ENCODE assay signal across 12 cellular contexts in the genomic region with DNA sequence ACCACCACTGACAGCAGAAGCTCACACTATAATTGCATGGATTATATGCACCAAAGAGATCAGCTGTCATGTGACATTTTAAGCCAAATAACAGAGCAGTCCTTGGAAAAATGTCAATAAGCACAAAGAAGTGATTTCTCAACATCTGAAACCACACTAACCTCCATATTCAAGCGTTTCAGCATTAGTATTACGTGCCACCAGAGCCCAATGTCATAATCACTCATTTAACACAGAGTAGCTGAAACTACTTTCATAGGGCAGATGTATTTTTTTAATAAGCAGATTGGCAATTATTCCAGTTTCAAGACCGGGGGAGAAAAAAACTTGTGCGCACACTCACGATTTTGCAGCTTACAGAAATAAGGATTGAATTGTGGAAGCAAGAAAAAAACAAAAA.
DNase-seq lines count a peak whose midpoint lies in the region; ATAC-seq and TF ChIP-seq lines count a peak whose summit lies in the region.
"Had no signal": no experiment of that assay in that cellular context is flagged by ENCODE, and none has a peak within 500 bp of the region (broad histone marks: within the 10 kb centered on the region; RNA-seq: fewer than 3 reads in every experiment).

No MANE protein-coding gene starts in this region.

- no peaks in the 10 kb centered on the region for H3K27me3 ChIP-seq in DOHH2 (ENCODE audit: control insufficient read depth, low read length)
- no peaks in the 10 kb centered on the region for H3K27me3 ChIP-seq in neural cell (ENCODE audit: insufficient read depth, low read depth, low read length)
- H3K27me3 ChIP-seq: transverse colon had no signal

- H3K4me3 ChIP-seq in DOHH2 (ENCODE audit: low read length) (peak overlapping the region; percentile 38), coronary artery (no peak overlapping the region), neural cell (ENCODE audit: low read length) (peak overlapping the region; percentile 40)
- H3K4me3 ChIP-seq: transverse colon had no signal

- peak overlapping the region; percentile 49 for H3K9ac ChIP-seq in neural cell (ENCODE audit: low read length)

- no peaks in the 10 kb centered on the region for H3K36me3 ChIP-seq in DOHH2 (ENCODE audit: control insufficient read depth, low read length)
- H3K36me3 ChIP-seq in neural cell (ENCODE audit: insufficient read depth, low read length) = no peaks in the 10 kb centered on the region
- H3K36me3 ChIP-seq: transverse colon had no signal

- H3K4me1 ChIP-seq in DOHH2 (ENCODE audit: control insufficient read depth, low read length) = peaks cover 100% of the 10 kb centered on the region
- H3K4me1 ChIP-seq: transverse colon had no signal

- H3K27ac ChIP-seq in DOHH2 (ENCODE audit: low read depth, low read length) (peak overlapping the region; percentile 89), coronary artery (no peak overlapping the region), neural cell (ENCODE audit: low read length) (peak overlapping the region; percentile 89)

- no peaks in the 10 kb centered on the region for H3K9me2 ChIP-seq in DOHH2 (replicated peaks; ENCODE audit: control insufficient read depth, low read length)
- H3K9me2 ChIP-seq in neural cell (ENCODE audit: insufficient read depth, low read length) = no peaks in the 10 kb centered on the region

- no peak for TF ChIP-seq CTCF in DOHH2 (IDR thresholded peaks at IDR 0.05; ENCODE audit: low read depth, low read length, poor library complexity, severe bottlenecking)
- TF ChIP-seq CTCF in coronary artery (IDR thresholded peaks at IDR 0.05) = no peak
- no peak for TF ChIP-seq CTCF in neural cell (IDR thresholded peaks at IDR 0.05; ENCODE audit: poor library complexity, severe bottlenecking)

- H3K79me2 ChIP-seq in DOHH2 (ENCODE audit: control insufficient read depth, low read length) = peaks cover 79% of the 10 kb centered on the region
- no peaks in the 10 kb centered on the region for H3K79me2 ChIP-seq in neural cell (replicated peaks; ENCODE audit: insufficient read depth, low read length)

- no peak for TF ChIP-seq RAD21 in neural cell (conservative IDR thresholded peaks at IDR 0.05)

- no peak for TF ChIP-seq EP300 in neural cell (conservative IDR thresholded peaks at IDR 0.05; ENCODE audit: poor library complexity, severe bottlenecking)

- H3F3A ChIP-seq in DOHH2 (ENCODE audit: control insufficient read depth, insufficient read depth) (peaks cover 20% of the 10 kb centered on the region), neural cell (ENCODE audit: insufficient read depth, low read length, poor library complexity, severe bottlenecking) (no peaks in the 10 kb centered on the region)

- H3K4me2 ChIP-seq in DOHH2 (ENCODE audit: low read length) = peak overlapping the region; percentile 65
- H3K4me2 ChIP-seq in neural cell (ENCODE audit: low read length) = no peak overlapping the region

- no peak for ATAC-seq in GM21723 (IDR thresholded peaks at IDR 0.05; ENCODE audit: unreplicated experiment)

- DNase-seq in NOMO-1 treated with DMSO at 0.1 percent for 48 hours (lab: John Stamatoyannopoulos, UW; ENCODE audit: unreplicated experiment) (peak; percentile 93), coronary artery (ENCODE audit: low spot score) (peak; percentile 9), GM19238 (ENCODE audit: insufficient read length, low spot score) (no peak), DMS153 (lab: John Stamatoyannopoulos, UW) (no peak)
- no peak for DNase-seq in effector CD4-positive, alpha-beta T cell
- DNase-seq: activated T-cell treated with anti-CD3 and anti-CD28 coated beads, Interleukin-2, amount 50 U/mL, for 24 hours; dermis blood vessel endothelial cell; stimulated activated CD4-positive, alpha-beta T cell treated with anti-CD3 and anti-CD28 coated beads, Interleukin-2, amount 100 ng/mL, for 48 hours; transverse colon had no signal

- H2AFZ ChIP-seq in neural cell (ENCODE audit: low read depth, low read length) = no peak overlapping the region

- no peaks in the 10 kb centered on the region for H3K9me3 ChIP-seq in DOHH2 (ENCODE audit: control insufficient read depth, insufficient read depth, low read length)
- H3K9me3 ChIP-seq in neural cell (ENCODE audit: low read length) = no peaks in the 10 kb centered on the region
- H3K9me3 ChIP-seq: transverse colon had no signal

- H4K20me1 ChIP-seq in DOHH2 (ENCODE audit: control insufficient read depth, insufficient read depth, low read depth, low read length) (no peaks in the 10 kb centered on the region), neural cell (ENCODE audit: insufficient read depth) (no peaks in the 10 kb centered on the region)

TF ChIP-seq in neural cell, 6 proteins besides CTCF, POLR2A, EP300 and RAD21:
- TF ChIP-seq EZH2 (IDR thresholded peaks at IDR 0.05; ENCODE audit: borderline replicate concordance, insufficient read depth, low read length, poor library complexity, severe bottlenecking) = no peak
- TF ChIP-seq POLR2AphosphoS5 (IDR thresholded peaks at IDR 0.05) = no peak
- no peak for TF ChIP-seq REST (IDR thresholded peaks at IDR 0.05; ENCODE audit: borderline replicate concordance)
- no peak for TF ChIP-seq TAF1 (IDR thresholded peaks at IDR 0.05; ENCODE audit: low read depth)
- TF ChIP-seq SMC3 (conservative IDR thresholded peaks at IDR 0.05; ENCODE audit: poor library complexity) = no peak
- no peak for TF ChIP-seq MXI1 (conservative IDR thresholded peaks at IDR 0.05; ENCODE audit: poor library complexity, severe bottlenecking)

Comparison
In these comparisons a context has a peak if more than half of its experiments do, and no peak if none do; other contexts are left out.
1. H3K27ac ChIP-seq: peak in DOHH2 (single experiment) and neural cell (single experiment); none in coronary artery (0 of 2).
2. DNase-seq: peak in NOMO-1 treated with DMSO at 0.1 percent for 48 hours (single experiment) and coronary artery (single experiment); none in effector CD4-positive, alpha-beta T cell (single experiment), GM19238 (single experiment) and DMS153 (single experiment).